ENCODE assay signal across 9 cellular contexts in the genomic region with DNA sequence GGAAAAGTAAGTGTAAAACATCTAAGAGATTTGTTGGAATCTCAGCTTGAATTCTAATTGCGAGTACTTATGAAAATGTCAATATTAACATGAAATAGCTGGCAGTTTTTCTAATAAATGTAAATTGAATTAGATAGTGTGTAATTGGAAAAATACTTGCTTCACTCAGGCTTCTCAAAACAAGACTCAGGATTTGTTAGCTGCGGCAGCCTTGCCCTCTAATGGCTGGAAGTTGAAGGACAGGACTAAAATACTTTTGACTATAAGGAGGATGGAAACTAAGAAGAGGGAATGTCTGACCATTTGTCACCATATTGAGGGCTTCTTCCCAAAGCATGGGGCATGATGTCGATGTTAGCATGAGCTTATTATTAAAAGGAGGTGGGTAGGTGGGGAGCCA.
A peak's percentile ranks its signal among the peaks of the same experiment; 100 is the strongest.
DNase-seq lines count a peak whose midpoint lies in the region; ATAC-seq, FAIRE-seq and TF ChIP-seq lines count a peak whose summit lies in the region.
"Had no signal": no experiment of that assay in that cellular context is flagged by ENCODE, and none has a peak within 500 bp of the region (broad histone marks: within the 10 kb centered on the region; RNA-seq: fewer than 3 reads in every experiment).

No MANE protein-coding gene starts in this region.

- peaks cover 0 to 3% (median 0%) of the 10 kb centered on the region in 9 donors for H3K4me1 ChIP-seq in heart right ventricle
- H3K4me1 ChIP-seq in right atrium auricular region: peaks cover 0 to 2% of the 10 kb centered on the region in 2 donors
- H3K4me1 ChIP-seq in RWPE2 (ENCODE audit: insufficient read depth, poor library complexity, severe bottlenecking): no peaks in the 10 kb centered on the region

- TF ChIP-seq CTCF in heart right ventricle (IDR thresholded peaks at IDR 0.05): peak in 8 of 9 donors; percentile 13 to 58 (median 46)
- peak in 1 of 2 donors; percentile 56 for TF ChIP-seq CTCF in right atrium auricular region (IDR thresholded peaks at IDR 0.05)
- TF ChIP-seq CTCF in RWPE2 (IDR thresholded peaks at IDR 0.05; ENCODE audit: poor library complexity, severe bottlenecking): peak; percentile 48

- WGBS in heart right ventricle, 2 donors: 48 to 50% methylated on average over 3 of the region's 3 CpGs

- H3K4me3 ChIP-seq in heart right ventricle (no peak overlapping the region), right atrium auricular region (no peak overlapping the region), RWPE2 (ENCODE audit: severe bottlenecking) (no peak overlapping the region)

- H3K27me3 ChIP-seq in heart right ventricle: peaks cover 0 to 13% (median 0%) of the 10 kb centered on the region in 7 donors
- H3K27me3 ChIP-seq in right atrium auricular region: no peaks in the 10 kb centered on the region
- no peaks in the 10 kb centered on the region for H3K27me3 ChIP-seq in RWPE2 (ENCODE audit: insufficient read depth, poor library complexity, severe bottlenecking)

- DNase-seq in heart right ventricle: no peak
- no peak for DNase-seq in right atrium auricular region (ENCODE audit: low spot score)
- DNase-seq in RWPE2 (ENCODE audit: low spot score): no peak
- peak; percentile 33 for DNase-seq in globus pallidus (ENCODE audit: low spot score)
- peak; percentile 27 for DNase-seq in urothelium cell line (ENCODE audit: low spot score)
- DNase-seq: erythroblast had no signal

- ATAC-seq in heart right ventricle: no peak
- ATAC-seq in RWPE2 (ENCODE audit: low read depth): no peak
- no peak for ATAC-seq in HG02759 (IDR thresholded peaks at IDR 0.05; ENCODE audit: unreplicated experiment)
- ATAC-seq in GM21367 (IDR thresholded peaks at IDR 0.05; ENCODE audit: unreplicated experiment): no peak
- ATAC-seq in GM21381 (IDR thresholded peaks at IDR 0.05; ENCODE audit: unreplicated experiment): no peak

- H3K27ac ChIP-seq in heart right ventricle (no peak overlapping the region), right atrium auricular region (no peak overlapping the region), RWPE2 (ENCODE audit: poor library complexity, severe bottlenecking) (no peak overlapping the region)

- H3K9me3 ChIP-seq in heart right ventricle (peaks cover 0 to 3% (median 0%) of the 10 kb centered on the region in 11 donors), right atrium auricular region (no peaks in the 10 kb centered on the region), RWPE2 (ENCODE audit: severe bottlenecking) (no peaks in the 10 kb centered on the region)

- intact Hi-C loops in heart right ventricle (cut with DNase I): no loop called here

- H3K36me3 ChIP-seq in heart right ventricle: no peaks in the 10 kb centered on the region
- no peaks in the 10 kb centered on the region for H3K36me3 ChIP-seq in right atrium auricular region
- no peaks in the 10 kb centered on the region for H3K36me3 ChIP-seq in RWPE2 (ENCODE audit: low read depth)

- FAIRE-seq in urothelium cell line (lab: Jason Lieb, UNC): no peak

Comparison
In these comparisons a context has a peak if more than half of its experiments do, and no peak if none do; other contexts are left out.
1. DNase-seq: peak in globus pallidus (single experiment) and urothelium cell line (single experiment); none in heart right ventricle (0 of 2), right atrium auricular region (single experiment) and RWPE2 (single experiment).